1 cellular context compared by ENCODE assay signal in the genomic region with DNA sequence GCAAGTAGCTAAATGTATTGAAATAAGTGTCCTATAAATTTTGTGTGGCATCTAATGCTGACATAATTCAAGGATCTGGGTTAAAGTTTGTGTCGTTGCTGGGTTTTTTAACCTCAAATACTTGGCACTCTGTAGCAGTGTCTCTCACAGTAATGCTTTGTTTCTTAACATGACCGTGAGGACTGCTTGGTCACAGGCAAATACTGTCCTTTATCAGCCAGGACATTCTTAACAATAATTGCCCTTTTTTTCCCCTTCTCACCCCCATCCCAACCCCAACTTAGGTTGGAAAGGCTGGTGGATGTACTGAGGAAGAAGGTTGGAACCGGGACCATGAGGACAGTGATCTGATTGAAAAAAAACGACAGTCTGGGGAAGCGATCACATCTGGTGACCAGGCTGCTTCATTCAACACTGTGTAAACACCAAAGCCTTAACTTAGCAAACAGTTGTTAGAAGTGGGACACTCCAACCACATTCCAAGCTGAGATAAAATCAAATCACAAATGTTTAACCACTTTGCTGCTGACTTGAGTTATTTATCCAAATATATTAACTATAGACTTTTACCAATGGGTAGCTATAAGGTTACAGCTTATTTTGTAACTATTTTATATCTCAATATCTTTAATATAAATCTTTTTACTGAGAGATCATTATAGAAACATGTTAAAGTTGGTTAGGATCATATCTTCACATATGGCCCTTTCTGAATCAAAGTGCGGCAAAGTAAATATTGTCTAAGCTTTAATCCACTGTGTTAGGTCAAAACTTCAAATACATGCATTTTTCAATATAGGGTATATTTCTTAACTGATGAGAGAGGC.
TF ChIP-seq lines count a peak whose summit lies in the region.

No MANE protein-coding gene starts in this region.

TF ChIP-seq in HepG2, 621 proteins besides CTCF, POLR2A, EP300 and RAD21 (continued from another document and continues in another):
- peak; percentile 83 for TF ChIP-seq SAP130 (CRISPR knock-in tag; IDR thresholded peaks at IDR 0.05; ENCODE audit: low read depth)
- peak; percentile 80; the same call in 1 of the 2 replicates for TF ChIP-seq ZNF646 (CRISPR knock-in tag; IDR thresholded peaks at IDR 0.05)
- TF ChIP-seq ZNF891 (CRISPR knock-in tag; IDR thresholded peaks at IDR 0.05) = no peak
- TF ChIP-seq SMAD9 (CRISPR knock-in tag; IDR thresholded peaks at IDR 0.05) = no peak
- peak; percentile 76 for TF ChIP-seq CBX1 (IDR thresholded peaks at IDR 0.05; ENCODE audit: low read depth)
- no peak for TF ChIP-seq POLR2AphosphoS2 (IDR thresholded peaks at IDR 0.05; ENCODE audit: low read depth, low read length)
- TF ChIP-seq, protein P1, sequence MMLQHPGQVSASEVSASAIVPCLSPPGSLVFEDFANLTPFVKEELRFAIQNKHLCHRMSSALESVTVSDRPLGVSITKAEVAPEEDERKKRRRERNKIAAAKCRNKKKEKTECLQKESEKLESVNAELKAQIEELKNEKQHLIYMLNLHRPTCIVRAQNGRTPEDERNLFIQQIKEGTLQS (CRISPR knock-in tag; IDR thresholded peaks at IDR 0.05) = no peak; the same call in 1 of the 2 replicates
- TF ChIP-seq DPF2 (CRISPR knock-in tag; IDR thresholded peaks at IDR 0.05; ENCODE audit: borderline replicate concordance, low read depth) = peak; percentile 98
- peak; percentile 40; the same call in 1 of the 2 replicates for TF ChIP-seq ZNF589 (CRISPR knock-in tag; conservative IDR thresholded peaks at IDR 0.05)
- TF ChIP-seq ERF (CRISPR knock-in tag; IDR thresholded peaks at IDR 0.05) = peak; percentile 93
- TF ChIP-seq, protein P2, sequence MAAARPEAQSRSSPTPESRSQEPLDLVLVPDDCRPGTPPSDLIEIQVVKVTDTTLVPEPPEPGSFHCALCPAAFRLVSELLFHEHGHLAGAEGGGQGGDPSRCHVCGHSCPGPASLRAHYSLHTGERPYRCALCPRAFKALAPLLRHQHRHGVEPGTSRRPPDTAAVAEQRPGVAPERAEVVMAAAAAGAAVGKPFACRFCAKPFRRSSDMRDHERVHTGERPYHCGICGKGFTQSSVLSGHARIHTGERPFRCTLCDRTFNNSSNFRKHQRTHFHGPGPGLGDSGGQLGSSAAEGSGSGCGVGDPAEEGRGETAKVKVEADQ (CRISPR knock-in tag; IDR thresholded peaks at IDR 0.05; ENCODE audit: borderline replicate concordance) = no peak; the same call in none of the 2 replicates
- peak; percentile 82; the same call in 1 of the 2 replicates for TF ChIP-seq ZNF343 (CRISPR knock-in tag; IDR thresholded peaks at IDR 0.05)
- peak; percentile 98 for TF ChIP-seq ZBTB7B (CRISPR knock-in tag; IDR thresholded peaks at IDR 0.05)
- TF ChIP-seq RXRB (CRISPR knock-in tag; IDR thresholded peaks at IDR 0.05; ENCODE audit: borderline replicate concordance) = peak; percentile 95
- peak; percentile 96 for TF ChIP-seq HHEX (CRISPR knock-in tag; IDR thresholded peaks at IDR 0.05)
- TF ChIP-seq TBX2 (CRISPR knock-in tag; IDR thresholded peaks at IDR 0.05; ENCODE audit: borderline replicate concordance) = peak; percentile 99
- no peak for TF ChIP-seq KAT2B (IDR thresholded peaks at IDR 0.05; ENCODE audit: borderline replicate concordance, low read depth, low read length)
- TF ChIP-seq ZNF557 (CRISPR knock-in tag; IDR thresholded peaks at IDR 0.05) = peak; percentile 98
- TF ChIP-seq ZNF354B (CRISPR knock-in tag; IDR thresholded peaks at IDR 0.05) = peak; percentile 96
- peak; percentile 91 for TF ChIP-seq ZMYM2 (CRISPR knock-in tag; IDR thresholded peaks at IDR 0.05)
- no peak for TF ChIP-seq GTF3A (CRISPR knock-in tag; conservative IDR thresholded peaks at IDR 0.05)
- TF ChIP-seq MZF1 (CRISPR knock-in tag; IDR thresholded peaks at IDR 0.05; ENCODE audit: borderline replicate concordance) = no peak
- no peak for TF ChIP-seq BORCS8-MEF2B (CRISPR knock-in tag; IDR thresholded peaks at IDR 0.05)
- TF ChIP-seq, protein P3, sequence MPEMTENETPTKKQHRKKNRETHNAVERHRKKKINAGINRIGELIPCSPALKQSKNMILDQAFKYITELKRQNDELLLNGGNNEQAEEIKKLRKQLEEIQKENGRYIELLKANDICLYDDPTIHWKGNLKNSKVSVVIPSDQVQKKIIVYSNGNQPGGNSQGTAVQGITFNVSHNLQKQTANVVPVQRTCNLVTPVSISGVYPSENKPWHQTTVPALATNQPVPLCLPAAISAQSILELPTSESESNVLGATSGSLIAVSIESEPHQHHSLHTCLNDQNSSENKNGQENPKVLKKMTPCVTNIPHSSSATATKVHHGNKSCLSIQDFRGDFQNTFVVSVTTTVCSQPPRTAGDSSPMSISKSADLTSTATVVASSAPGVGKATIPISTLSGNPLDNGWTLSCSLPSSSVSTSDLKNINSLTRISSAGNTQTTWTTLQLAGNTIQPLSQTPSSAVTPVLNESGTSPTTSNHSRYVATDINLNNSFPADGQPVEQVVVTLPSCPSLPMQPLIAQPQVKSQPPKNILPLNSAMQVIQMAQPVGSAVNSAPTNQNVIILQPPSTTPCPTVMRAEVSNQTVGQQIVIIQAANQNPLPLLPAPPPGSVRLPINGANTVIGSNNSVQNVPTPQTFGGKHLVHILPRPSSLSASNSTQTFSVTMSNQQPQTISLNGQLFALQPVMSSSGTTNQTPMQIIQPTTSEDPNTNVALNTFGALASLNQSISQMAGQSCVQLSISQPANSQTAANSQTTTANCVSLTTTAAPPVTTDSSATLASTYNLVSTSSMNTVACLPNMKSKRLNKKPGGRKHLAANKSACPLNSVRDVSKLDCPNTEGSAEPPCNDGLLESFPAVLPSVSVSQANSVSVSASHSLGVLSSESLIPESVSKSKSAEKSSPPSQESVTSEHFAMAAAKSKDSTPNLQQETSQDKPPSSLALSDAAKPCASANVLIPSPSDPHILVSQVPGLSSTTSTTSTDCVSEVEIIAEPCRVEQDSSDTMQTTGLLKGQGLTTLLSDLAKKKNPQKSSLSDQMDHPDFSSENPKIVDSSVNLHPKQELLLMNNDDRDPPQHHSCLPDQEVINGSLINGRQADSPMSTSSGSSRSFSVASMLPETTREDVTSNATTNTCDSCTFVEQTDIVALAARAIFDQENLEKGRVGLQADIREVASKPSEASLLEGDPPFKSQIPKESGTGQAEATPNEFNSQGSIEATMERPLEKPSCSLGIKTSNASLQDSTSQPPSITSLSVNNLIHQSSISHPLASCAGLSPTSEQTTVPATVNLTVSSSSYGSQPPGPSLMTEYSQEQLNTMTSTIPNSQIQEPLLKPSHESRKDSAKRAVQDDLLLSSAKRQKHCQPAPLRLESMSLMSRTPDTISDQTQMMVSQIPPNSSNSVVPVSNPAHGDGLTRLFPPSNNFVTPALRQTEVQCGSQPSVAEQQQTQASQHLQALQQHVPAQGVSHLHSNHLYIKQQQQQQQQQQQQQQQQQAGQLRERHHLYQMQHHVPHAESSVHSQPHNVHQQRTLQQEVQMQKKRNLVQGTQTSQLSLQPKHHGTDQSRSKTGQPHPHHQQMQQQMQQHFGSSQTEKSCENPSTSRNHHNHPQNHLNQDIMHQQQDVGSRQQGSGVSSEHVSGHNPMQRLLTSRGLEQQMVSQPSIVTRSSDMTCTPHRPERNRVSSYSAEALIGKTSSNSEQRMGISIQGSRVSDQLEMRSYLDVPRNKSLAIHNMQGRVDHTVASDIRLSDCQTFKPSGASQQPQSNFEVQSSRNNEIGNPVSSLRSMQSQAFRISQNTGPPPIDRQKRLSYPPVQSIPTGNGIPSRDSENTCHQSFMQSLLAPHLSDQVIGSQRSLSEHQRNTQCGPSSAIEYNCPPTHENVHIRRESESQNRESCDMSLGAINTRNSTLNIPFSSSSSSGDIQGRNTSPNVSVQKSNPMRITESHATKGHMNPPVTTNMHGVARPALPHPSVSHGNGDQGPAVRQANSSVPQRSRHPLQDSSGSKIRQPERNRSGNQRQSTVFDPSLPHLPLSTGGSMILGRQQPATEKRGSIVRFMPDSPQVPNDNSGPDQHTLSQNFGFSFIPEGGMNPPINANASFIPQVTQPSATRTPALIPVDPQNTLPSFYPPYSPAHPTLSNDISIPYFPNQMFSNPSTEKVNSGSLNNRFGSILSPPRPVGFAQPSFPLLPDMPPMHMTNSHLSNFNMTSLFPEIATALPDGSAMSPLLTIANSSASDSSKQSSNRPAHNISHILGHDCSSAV (CRISPR knock-in tag; IDR thresholded peaks at IDR 0.05; ENCODE audit: borderline replicate concordance) = no peak
- TF ChIP-seq TGIF2 (CRISPR knock-in tag; IDR thresholded peaks at IDR 0.05) = no peak
- TF ChIP-seq ZNF83 (CRISPR knock-in tag; IDR thresholded peaks at IDR 0.05; ENCODE audit: borderline replicate concordance) = no peak
- peak; percentile 99 for TF ChIP-seq ZNF124 (CRISPR knock-in tag; IDR thresholded peaks at IDR 0.05)
- no peak for TF ChIP-seq E2F5 (CRISPR knock-in tag; conservative IDR thresholded peaks at IDR 0.05)
- no peak for TF ChIP-seq SCMH1 (CRISPR knock-in tag; IDR thresholded peaks at IDR 0.05; ENCODE audit: borderline replicate concordance)
- peak; percentile 92; the same call in 1 of the 2 replicates for TF ChIP-seq KMT2A (CRISPR knock-in tag; IDR thresholded peaks at IDR 0.05)
- TF ChIP-seq ZNF800 (CRISPR knock-in tag; IDR thresholded peaks at IDR 0.05) = peak; percentile 82; the same call in 1 of the 2 replicates
- peak; percentile 99 for TF ChIP-seq MIXL1 (CRISPR knock-in tag; IDR thresholded peaks at IDR 0.05)
- TF ChIP-seq ZNF260 (CRISPR knock-in tag; IDR thresholded peaks at IDR 0.05; ENCODE audit: borderline replicate concordance, low read depth) = no peak
- TF ChIP-seq SMARCE1 (IDR thresholded peaks at IDR 0.05; ENCODE audit: borderline replicate concordance) = no peak
- TF ChIP-seq, protein P4, sequence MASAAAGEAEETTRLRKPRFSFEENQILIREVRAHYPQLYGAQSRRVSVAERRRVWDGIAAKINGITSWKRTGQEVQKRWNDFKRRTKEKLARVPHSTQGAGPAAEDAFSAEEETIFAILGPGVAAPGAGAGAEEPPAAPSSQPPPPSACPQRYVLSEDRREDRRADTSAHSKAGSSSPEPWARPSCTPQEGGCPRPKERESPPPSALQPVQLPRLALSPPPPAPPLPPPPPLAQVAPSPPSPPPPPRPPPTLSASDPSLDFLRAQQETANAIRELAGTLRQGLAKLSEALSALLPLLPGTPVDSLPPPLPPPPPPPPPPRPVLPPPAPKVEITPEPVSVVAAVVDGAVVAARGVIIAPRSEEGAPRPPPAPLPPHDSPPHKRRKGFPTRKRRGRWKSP (CRISPR knock-in tag; IDR thresholded peaks at IDR 0.05) = peak; percentile 56; the same call in 1 of the 2 replicates
- TF ChIP-seq ZIK1 (CRISPR knock-in tag; IDR thresholded peaks at IDR 0.05; ENCODE audit: borderline replicate concordance, low read depth) = peak; percentile 74; the same call in 1 of the 2 replicates
- peak; percentile 61; the same call in 1 of the 2 replicates for TF ChIP-seq KLF15 (CRISPR knock-in tag; IDR thresholded peaks at IDR 0.05; ENCODE audit: borderline replicate concordance)
- peak; percentile 95 for TF ChIP-seq PHF5A (CRISPR knock-in tag; IDR thresholded peaks at IDR 0.05; ENCODE audit: low read depth, unreplicated experiment)
